In the genomic region with DNA sequence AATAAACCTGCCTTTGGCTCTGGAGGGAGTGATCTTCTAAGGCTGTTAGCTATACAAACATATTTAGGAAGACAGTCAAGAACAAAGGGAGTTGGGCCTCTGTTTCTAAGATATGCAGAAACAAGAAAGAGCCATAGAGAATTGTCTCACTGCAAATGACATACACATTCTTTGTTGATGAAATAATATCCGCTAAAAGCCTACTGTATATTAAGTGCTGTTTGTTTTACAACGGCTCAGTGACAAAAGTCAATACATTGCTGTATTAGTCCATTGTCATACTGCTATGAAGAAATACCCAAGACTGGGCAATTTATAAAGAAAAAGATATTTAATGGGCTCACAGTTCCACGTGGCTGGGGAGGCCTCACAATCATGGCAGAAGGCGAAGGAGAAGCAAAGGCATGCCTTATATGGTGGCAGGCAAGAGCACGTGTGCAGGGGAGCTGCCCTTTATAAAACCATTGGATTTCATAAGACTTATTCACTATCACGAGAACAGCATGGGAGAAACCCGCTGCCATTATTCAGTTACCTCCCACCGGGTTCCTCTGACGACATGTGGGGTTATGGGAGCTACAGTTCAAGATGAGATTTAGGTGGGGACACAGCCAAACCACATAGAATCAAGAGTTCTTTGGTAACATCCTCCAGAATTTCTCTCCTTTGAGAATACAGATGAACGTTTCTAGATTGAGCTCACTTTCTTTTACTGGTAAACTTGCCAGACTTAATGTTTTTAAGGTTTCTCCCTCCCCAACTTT, we compare ENCODE assay signal across 17 cellular contexts.
A peak's percentile ranks its signal among the peaks of the same experiment; 100 is the strongest.
DNase-seq lines count a peak whose midpoint lies in the region; ATAC-seq and TF ChIP-seq lines count a peak whose summit lies in the region.
"Had no signal": no experiment of that assay in that cellular context is flagged by ENCODE, and none has a peak within 500 bp of the region (broad histone marks: within the 10 kb centered on the region; RNA-seq: fewer than 3 reads in every experiment).

No MANE protein-coding gene starts in this region.

- H3K79me2 ChIP-seq in SU-DHL-6 (ENCODE audit: insufficient read depth, low read length) = no peaks in the 10 kb centered on the region
- no peaks in the 10 kb centered on the region for H3K79me2 ChIP-seq in hepatocyte

- H3K27me3 ChIP-seq in SU-DHL-6 (ENCODE audit: low read length) = no peaks in the 10 kb centered on the region
- H3K27me3 ChIP-seq in hepatocyte = no peaks in the 10 kb centered on the region

- peaks cover 5% of the 10 kb centered on the region for H3K4me1 ChIP-seq in hepatocyte (ENCODE audit: insufficient read depth)

- H3K4me2 ChIP-seq in SU-DHL-6 (ENCODE audit: low read depth, low read length, poor library complexity, severe bottlenecking) = no peak overlapping the region
- H3K4me2 ChIP-seq in hepatocyte = no peak overlapping the region

- ATAC-seq in GM21423 (IDR thresholded peaks at IDR 0.05; ENCODE audit: unreplicated experiment) = peak; percentile 3
- ATAC-seq: Panc1 had no signal

- H3K4me3 ChIP-seq in SU-DHL-6 (ENCODE audit: insufficient read depth, low read length, poor library complexity, severe bottlenecking) (no peak overlapping the region), hepatocyte (no peak overlapping the region)
- H3K4me3 ChIP-seq: skin epidermis had no signal

- no peaks in the 10 kb centered on the region for H3K9me2 ChIP-seq in SU-DHL-6 (replicated peaks; ENCODE audit: insufficient read depth, low read length)
- H3K9me2 ChIP-seq in hepatocyte (replicated peaks; ENCODE audit: insufficient read depth) = no peaks in the 10 kb centered on the region

- H3K9ac ChIP-seq in SU-DHL-6 (ENCODE audit: low read length) = no peak overlapping the region

- H3K36me3 ChIP-seq in SU-DHL-6 (ENCODE audit: low read length) (no peaks in the 10 kb centered on the region), hepatocyte (replicated peaks; ENCODE audit: insufficient read depth, low read depth) (no peaks in the 10 kb centered on the region)
- H3K36me3 ChIP-seq: WERI-Rb-1 had no signal

- no peak overlapping the region for H3K27ac ChIP-seq in SU-DHL-6 (ENCODE audit: low read depth, low read length)
- peak overlapping the region; percentile 58 for H3K27ac ChIP-seq in hepatocyte

- H2AFZ ChIP-seq in SU-DHL-6 (ENCODE audit: low read depth, low read length, severe bottlenecking) (peak overlapping the region; percentile 86), hepatocyte (peak overlapping the region; percentile 63)

- no peaks in the 10 kb centered on the region for H4K20me1 ChIP-seq in SU-DHL-6 (ENCODE audit: low read depth, low read length)
- H4K20me1 ChIP-seq in hepatocyte (ENCODE audit: insufficient read depth, poor library complexity, severe bottlenecking) = no peaks in the 10 kb centered on the region

- H3K9me3 ChIP-seq in SU-DHL-6 (ENCODE audit: insufficient read depth, low read length) = no peaks in the 10 kb centered on the region
- H3K9me3 ChIP-seq in hepatocyte (ENCODE audit: low read depth) = no peaks in the 10 kb centered on the region

- WGBS in hepatocyte (ENCODE audit: low lambda C conversion rate, missing lambda C conversion rate) = 93% methylated on average over 10 of the region's 10 CpGs

- DNase-seq in DMS53 (lab: John Stamatoyannopoulos, UW) (peak; percentile 86), hepatocyte (ENCODE audit: low spot score) (no peak), NCI-H526 treated with DMSO at 0.1 percent for 48 hours (lab: John Stamatoyannopoulos, UW) (no peak)
- DNase-seq in activated naive CD4-positive, alpha-beta T cell (lab: John Stamatoyannopoulos, UW) = no peak
- no peak for DNase-seq in effector CD4-positive, alpha-beta T cell
- DNase-seq: activated CD8-positive, alpha-beta T cell treated with anti-CD3 and anti-CD28 coated beads, Interleukin-2, amount 10 ng/mL, durations not matched to agents 7 days and 5 days; CD4-positive, alpha-beta T cell; dermis blood vessel endothelial cell; GOT3; left colon; NCI-H1105 treated with DMSO at 0.1 percent for 48 hours; NCI-H226; WERI-Rb-1 had no signal

- no peak for TF ChIP-seq CTCF in SU-DHL-6 (IDR thresholded peaks at IDR 0.05; ENCODE audit: insufficient read depth, low read length, poor library complexity, severe bottlenecking)
- TF ChIP-seq CTCF in hepatocyte (IDR thresholded peaks at IDR 0.05; ENCODE audit: poor library complexity) = no peak

- H3F3A ChIP-seq in SU-DHL-6 (ENCODE audit: insufficient read depth) = no peaks in the 10 kb centered on the region
